ENCODE assay signal across 1 cellular context in genomic region chr14:24299255-24300191, GRCh38.
TF ChIP-seq lines count a peak whose summit lies in the region.

TSS of gene DHRS1 (minus strand) at chr14:24299780. CDS start at chr14:24299106, 674 bp downstream.
TSS of gene NOP9 (plus strand) at chr14:24299850. CDS start at chr14:24299955, 105 bp downstream.

TF ChIP-seq in HepG2, 621 proteins besides CTCF, POLR2A, EP300 and RAD21 (continued from another document and continues in another):
- TF ChIP-seq ZNF281 (CRISPR knock-in tag; IDR thresholded peaks at IDR 0.05; ENCODE audit: borderline replicate concordance) (no peak; the same call in 1 of the 2 replicates), ZNF547 (CRISPR knock-in tag; IDR thresholded peaks at IDR 0.05) (peak; percentile 99), ELF1 (CRISPR knock-in tag; IDR thresholded peaks at IDR 0.05) (peak; percentile 88), NFE2L2 (IDR thresholded peaks at IDR 0.05; ENCODE audit: low read length) (0 out of 2 replicates have a peak, but pooled peaks have one; percentile 7), ZNF597 (CRISPR knock-in tag; IDR thresholded peaks at IDR 0.05) (no peak; the same call in 1 of the 2 replicates), IKZF4 (CRISPR knock-in tag; IDR thresholded peaks at IDR 0.05; ENCODE audit: borderline replicate concordance, low read depth, not compliant biosample characterization) (peak; percentile 94), THAP9 (CRISPR knock-in tag; IDR thresholded peaks at IDR 0.05; ENCODE audit: borderline replicate concordance) (peak; percentile 94), ZBTB38 (CRISPR knock-in tag; IDR thresholded peaks at IDR 0.05) (peak; percentile 91), ZNF468 (CRISPR knock-in tag; IDR thresholded peaks at IDR 0.05) (0 out of 2 replicates have a peak, but pooled peaks have one; percentile 83), SALL2 (CRISPR knock-in tag; IDR thresholded peaks at IDR 0.05) (peak; percentile 93), NR3C1 (CRISPR knock-in tag; IDR thresholded peaks at IDR 0.05) (no peak), MXD4 (CRISPR knock-in tag; IDR thresholded peaks at IDR 0.05) (peak; percentile 99), ZNF205 (CRISPR knock-in tag; IDR thresholded peaks at IDR 0.05) (peak; percentile 85), ZFP1 (CRISPR knock-in tag; IDR thresholded peaks at IDR 0.05) (peak; percentile 92), KAT2B (IDR thresholded peaks at IDR 0.05; ENCODE audit: borderline replicate concordance, low read depth, low read length) (no peak), FOXO4 (CRISPR knock-in tag; conservative IDR thresholded peaks at IDR 0.05) (no peak), ZNF780A (CRISPR knock-in tag; IDR thresholded peaks at IDR 0.05) (no peak), PCBP1 (IDR thresholded peaks at IDR 0.05; ENCODE audit: borderline replicate concordance, low read depth, low read length) (peak; percentile 82; the same call in 1 of the 2 replicates), SKI (IDR thresholded peaks at IDR 0.05; ENCODE audit: partially characterized antibody) (peak; percentile 75), ZSCAN22 (CRISPR knock-in tag; IDR thresholded peaks at IDR 0.05) (0 out of 2 replicates have a peak, but pooled peaks have one; percentile 55), ATM (IDR thresholded peaks at IDR 0.05; ENCODE audit: borderline replicate concordance) (no peak), DNMT1 (CRISPR knock-in tag; IDR thresholded peaks at IDR 0.05) (peak; percentile 97), SETDB1 (CRISPR knock-in tag; IDR thresholded peaks at IDR 0.05; ENCODE audit: borderline replicate concordance) (no peak), DMTF1 (CRISPR knock-in tag; IDR thresholded peaks at IDR 0.05) (peak; percentile 27; the same call in 1 of the 2 replicates), ZNF136 (CRISPR knock-in tag; IDR thresholded peaks at IDR 0.05; ENCODE audit: low read depth) (peak; percentile 98), ZBTB14 (CRISPR knock-in tag; IDR thresholded peaks at IDR 0.05) (peak; percentile 61; the same call in 1 of the 2 replicates), BRD4 (CRISPR knock-in tag; IDR thresholded peaks at IDR 0.05) (peak; percentile 95), THAP8 (CRISPR knock-in tag; IDR thresholded peaks at IDR 0.05; ENCODE audit: borderline replicate concordance) (no peak), HNF4G (IDR thresholded peaks at IDR 0.05; ENCODE audit: borderline replicate concordance, low read depth, low read length) (peak; percentile 86), HNF4G (CRISPR knock-in tag; IDR thresholded peaks at IDR 0.05; ENCODE audit: borderline replicate concordance, low read depth) (peak; percentile 93), GPN1 (CRISPR knock-in tag; IDR thresholded peaks at IDR 0.05; ENCODE audit: borderline replicate concordance) (peak; percentile 87; the same call in 1 of the 2 replicates), ZNF792 (CRISPR knock-in tag; IDR thresholded peaks at IDR 0.05) (no peak), ZNF484 (CRISPR knock-in tag; IDR thresholded peaks at IDR 0.05; ENCODE audit: borderline replicate concordance, low read depth) (0 out of 2 replicates have a peak, but pooled peaks have one; percentile 80), WIZ (CRISPR knock-in tag; IDR thresholded peaks at IDR 0.05) (peak; percentile 78), ADNP (CRISPR knock-in tag; IDR thresholded peaks at IDR 0.05) (no peak), DPF2 (CRISPR knock-in tag; IDR thresholded peaks at IDR 0.05; ENCODE audit: borderline replicate concordance, low read depth) (no peak; the same call in 1 of the 2 replicates), ZNF800 (CRISPR knock-in tag; IDR thresholded peaks at IDR 0.05) (peak; percentile 96), ZNF713 (CRISPR knock-in tag; IDR thresholded peaks at IDR 0.05) (no peak), MTERF4 (CRISPR knock-in tag; IDR thresholded peaks at IDR 0.05) (peak; percentile 80; the same call in 1 of the 2 replicates), ZNF703 (CRISPR knock-in tag; IDR thresholded peaks at IDR 0.05; ENCODE audit: borderline replicate concordance) (no peak), FOXK1 (CRISPR knock-in tag; IDR thresholded peaks at IDR 0.05; ENCODE audit: borderline replicate concordance, low read depth) (peak; percentile 100), HINFP (CRISPR knock-in tag; IDR thresholded peaks at IDR 0.05; ENCODE audit: low read depth) (peak; percentile 96), SNRNP70 (IDR thresholded peaks at IDR 0.05; ENCODE audit: low read depth, low read length) (no peak), ZNF501 (CRISPR knock-in tag; IDR thresholded peaks at IDR 0.05) (peak; percentile 97), ZNF580 (CRISPR knock-in tag; IDR thresholded peaks at IDR 0.05; ENCODE audit: borderline replicate concordance, low read depth) (peak; percentile 94; the same call in 1 of the 2 replicates), EZH2 (conservative IDR thresholded peaks at IDR 0.05; ENCODE audit: low read depth, low read length) (no peak), ZNF354B (CRISPR knock-in tag; IDR thresholded peaks at IDR 0.05) (peak; percentile 79; the same call in 1 of the 2 replicates)
